22 cellular contexts compared by ENCODE assay signal in genomic region chr10:4688168-4688567, GRCh38.
"Had no signal": no experiment of that assay in that cellular context is flagged by ENCODE, and none has a peak within 500 bp of the region (broad histone marks: within the 10 kb centered on the region; RNA-seq: fewer than 3 reads in every experiment).

No MANE protein-coding gene starts in this region.

- H2AFZ ChIP-seq: hepatocyte had no signal

- H3K4me1 ChIP-seq: prostate gland, spleen had no signal

- H3K9me3 Mint-ChIP-seq: activated CD4-positive, alpha-beta T cell treated with anti-CD3 and anti-CD28 coated beads, Interleukin-2, amount 10 ng/mL, durations not matched to agents 7 days and 5 days; activated naive CD8-positive, alpha-beta T cell treated with anti-CD3 and anti-CD28 coated beads for 36 hours; immature natural killer cell; type B pancreatic cell had no signal

- H3K9me3 ChIP-seq: neutrophil, ovary, prostate gland, spleen, thoracic aorta, vagina had no signal

- H3K4me1 Mint-ChIP-seq: activated CD4-positive, alpha-beta T cell treated with anti-CD3 and anti-CD28 coated beads, Interleukin-2, amount 10 ng/mL, durations not matched to agents 7 days and 5 days; immature natural killer cell had no signal

- H3K36me3 ChIP-seq: neutrophil, ovary, prostate gland, spleen, thoracic aorta, vagina had no signal

- H3K79me2 ChIP-seq: hepatocyte had no signal

- H3K4me2 ChIP-seq: hepatocyte had no signal

- H3K27ac Mint-ChIP-seq: activated CD4-positive, alpha-beta T cell treated with anti-CD3 and anti-CD28 coated beads, Interleukin-2, amount 10 ng/mL, durations not matched to agents 7 days and 5 days; activated naive CD8-positive, alpha-beta T cell treated with anti-CD3 and anti-CD28 coated beads for 36 hours; immature natural killer cell; type B pancreatic cell had no signal

- ATAC-seq: activated CD4-positive, CD25-positive, alpha-beta regulatory T cell treated with anti-CD3 and anti-CD28 coated beads, Interleukin-2, amount 50 U/mL, for 24 hours had no signal

- H3K27ac ChIP-seq: neutrophil, ovary, prostate gland, thoracic aorta, vagina, VCaP had no signal

- H3K4me3 ChIP-seq: hepatocyte, ovary, prostate gland, spleen, thoracic aorta, vagina had no signal

- DNase-seq: activated CD4-positive, alpha-beta T cell treated with anti-CD3 and anti-CD28 coated beads, Interleukin-2, amount 10 ng/mL, durations not matched to agents 7 days and 5 days; activated gamma-delta T cell treated with Interleukin-2 at 50 U/mL for 16 hours; activated naive CD8-positive, alpha-beta T cell treated with anti-CD3 and anti-CD28 coated beads for 36 hours; activated T-cell treated with anti-CD3 and anti-CD28 coated beads, Interleukin-2, amount 50 U/mL, for 1 hour; effector CD4-positive, alpha-beta T cell; glutamatergic neuron; immature natural killer cell; left ventricle myocardium superior; ovary; spleen; stimulated activated CD4-positive, alpha-beta T cell treated with anti-CD3 and anti-CD28 coated beads, Interleukin-4, amount 100 ng/mL, for 24 hours; stimulated activated naive CD4-positive, alpha-beta T cell treated with Interleukin-2 at 50 U/mL for 16 hours had no signal

- H3K36me3 Mint-ChIP-seq: activated naive CD8-positive, alpha-beta T cell treated with anti-CD3 and anti-CD28 coated beads for 36 hours; immature natural killer cell; type B pancreatic cell had no signal

- FAIRE-seq: endometrium had no signal

- H3K27me3 ChIP-seq: hepatocyte, neutrophil, ovary, spleen, vagina had no signal

- H3K4me3 Mint-ChIP-seq: activated CD4-positive, alpha-beta T cell treated with anti-CD3 and anti-CD28 coated beads, Interleukin-2, amount 10 ng/mL, durations not matched to agents 7 days and 5 days; activated naive CD8-positive, alpha-beta T cell treated with anti-CD3 and anti-CD28 coated beads for 36 hours; immature natural killer cell; nephron; type B pancreatic cell had no signal
